In genomic region chrX:54496517-54496852, GRCh38 we compare ENCODE assay signal across 8 cellular contexts. TPM values are rescaled to one million over a fixed set of nuclear protein-coding genes. Genes with fewer than 3 reads are reported as not detected.
A peak's percentile ranks its signal among the peaks of the same experiment; 100 is the strongest.
DNase-seq lines count a peak whose midpoint lies in the region; TF ChIP-seq lines count a peak whose summit lies in the region.

No MANE protein-coding gene starts in this region.

- peaks cover 10 to 18% of the 10 kb centered on the region in 2 donors for H3K27me3 Mint-ChIP-seq in CD4-positive, alpha-beta memory T cell

- H3K9me3 ChIP-seq in CD4-positive, alpha-beta memory T cell (ENCODE audit: control insufficient read depth in 1 of 2, low read length in 2 of 2) = no peaks in the 10 kb centered on the region
- H3K9me3 ChIP-seq in PC-9 (ENCODE audit: insufficient read depth, low read depth) (no peaks in the 10 kb centered on the region), parathyroid adenoma (ENCODE audit: control insufficient read depth, low read length) (no peaks in the 10 kb centered on the region)

- no TSS peak for BruUV-seq in PC-9 (replicated peaks; lab: Mats Ljungman, UMichigan)

- H3F3A ChIP-seq in PC-9 (ENCODE audit: insufficient read depth, low read depth) = peaks cover 4% of the 10 kb centered on the region; the same call in 1 of the 2 replicates

- H3K4me1 Mint-ChIP-seq in CD4-positive, alpha-beta memory T cell = peaks cover 0 to 6% (median 1%) of the 10 kb centered on the region in 4 donors

- peak overlapping the region in 7 of 8 donors; percentile 49 to 77 (median 73) for H3K4me3 Mint-ChIP-seq in CD4-positive, alpha-beta memory T cell

- H3K9ac ChIP-seq in parathyroid adenoma = no peak overlapping the region

- no peaks in the 10 kb centered on the region for H3K79me2 ChIP-seq in PC-9 (ENCODE audit: low read depth)
- H3K79me2 ChIP-seq in parathyroid adenoma = peaks cover 9% of the 10 kb centered on the region

- H3K27me3 ChIP-seq in CD4-positive, alpha-beta memory T cell (ENCODE audit: insufficient read depth, low read length) = no peaks in the 10 kb centered on the region
- H3K27me3 ChIP-seq in PC-9 (ENCODE audit: insufficient read depth, low read depth) (no peaks in the 10 kb centered on the region), parathyroid adenoma (ENCODE audit: control insufficient read depth, insufficient read depth, low read length) (no peaks in the 10 kb centered on the region)

- no peaks in the 10 kb centered on the region for H4K20me1 ChIP-seq in PC-9 (ENCODE audit: insufficient read depth)

- H3K27ac Mint-ChIP-seq in CD4-positive, alpha-beta memory T cell = no peak overlapping the region

- H3K27ac ChIP-seq in CD4-positive, alpha-beta memory T cell (ENCODE audit: low read depth, low read length) = no peak overlapping the region
- H3K27ac ChIP-seq in PC-9 = no peak overlapping the region
- H3K27ac ChIP-seq in parathyroid adenoma = peak overlapping the region; percentile 59

- H2AFZ ChIP-seq in PC-9 (peak overlapping the region; percentile 83; the same call in 1 of the 2 replicates), parathyroid adenoma (peak overlapping the region; percentile 84)

- H3K4me2 ChIP-seq in PC-9 (peak overlapping the region; percentile 81), parathyroid adenoma (ENCODE audit: low read length) (peak overlapping the region; percentile 65)

- CTCF ChIA-PET in CD4-positive, alpha-beta memory T cell (lab: Charles Lee; ENCODE audit: partially characterized antibody) = no interaction called here
- CTCF ChIA-PET in PC-9 (lab: Charles Lee) = no interaction called here

- POLR2A ChIA-PET in CD4-positive, alpha-beta memory T cell (lab: Charles Lee; ENCODE audit: partially characterized antibody) = no interaction called here
- POLR2A ChIA-PET in PC-9 (lab: Charles Lee; ENCODE audit: unreplicated experiment) = no interaction called here

- H3K4me1 ChIP-seq in CD4-positive, alpha-beta memory T cell (ENCODE audit: insufficient read depth, low read length) = no peaks in the 10 kb centered on the region
- H3K4me1 ChIP-seq in PC-9 (replicated peaks; ENCODE audit: insufficient read depth) (peaks cover 4% of the 10 kb centered on the region; the same call in 1 of the 2 replicates), parathyroid adenoma (peaks cover 3% of the 10 kb centered on the region)

- no peak for DNase-seq in CD4-positive, alpha-beta memory T cell
- no peak for DNase-seq in PC-9
- DNase-seq in epithelial cell of esophagus (ENCODE audit: low read depth) = no peak
- no peak for DNase-seq in stimulated activated naive CD4-positive, alpha-beta T cell (lab: John Stamatoyannopoulos, UW)
- DNase-seq in NCI-H1436 treated with DMSO at 0.1 percent for 48 hours (lab: John Stamatoyannopoulos, UW) = no peak
- no peak for DNase-seq in NCI-H524 (lab: John Stamatoyannopoulos, UW)
- DNase-seq in T1000 (lab: John Stamatoyannopoulos, UW) = no peak

- H3K36me3 Mint-ChIP-seq in CD4-positive, alpha-beta memory T cell = no peaks in the 10 kb centered on the region

- no peak overlapping the region for H3K4me3 ChIP-seq in CD4-positive, alpha-beta memory T cell (ENCODE audit: low read length in 2 of 2)
- peak overlapping the region; percentile 64 for H3K4me3 ChIP-seq in PC-9
- H3K4me3 ChIP-seq in epithelial cell of esophagus (ENCODE audit: low read length) = peak overlapping the region; percentile 53
- no peak overlapping the region for H3K4me3 ChIP-seq in parathyroid adenoma (ENCODE audit: low read depth, low read length)

- intact Hi-C loops in CD4-positive, alpha-beta memory T cell (cut with micrococcal nuclease) = no loop called here
- intact Hi-C loops in PC-9 (cut with micrococcal nuclease; ENCODE audit: unreplicated experiment) = no loop called here

- no peaks in the 10 kb centered on the region for H3K36me3 ChIP-seq in CD4-positive, alpha-beta memory T cell (ENCODE audit: insufficient read depth, low read length)
- H3K36me3 ChIP-seq in PC-9 (ENCODE audit: low read depth) (no peaks in the 10 kb centered on the region), parathyroid adenoma (ENCODE audit: control insufficient read depth, insufficient read depth, low read length) (no peaks in the 10 kb centered on the region)

- H3K9me3 Mint-ChIP-seq in CD4-positive, alpha-beta memory T cell = peaks cover 0 to 1% (median 0%) of the 10 kb centered on the region in 8 donors

- TF ChIP-seq CTCF in PC-9 (conservative IDR thresholded peaks at IDR 0.05) (no peak), epithelial cell of esophagus (IDR thresholded peaks at IDR 0.05; ENCODE audit: insufficient read depth, low read depth, low read length, missing control alignments) (no peak), parathyroid adenoma (IDR thresholded peaks at IDR 0.05) (no peak)

- H3K9me2 ChIP-seq in PC-9 (ENCODE audit: insufficient read depth) = no peaks in the 10 kb centered on the region

RNA-seq across cellular contexts. Expression of gene FGD1, which starts 0.5 kb away (rescaled TPM):
- under 1 TPM in 1 of 2 experiments, not detected in 1; 0.11 TPM for total RNA-seq in CD4-positive, alpha-beta memory T cell
- polyA plus RNA-seq in CD4-positive, alpha-beta memory T cell = 1 to 10 TPM in 1 of 2 donors, under 1 TPM in 1; 0.80 to 1.2 TPM
- 20.3 and 23.5 TPM in 2 replicates for total RNA-seq in PC-9 (2021)

RNA-seq across cellular contexts. Expression of gene GNL3L, which starts 33.5 kb away (rescaled TPM):
- 10 to 100 TPM; 41.7 to 45.1 TPM for total RNA-seq in CD4-positive, alpha-beta memory T cell
- polyA plus RNA-seq in CD4-positive, alpha-beta memory T cell = 10 to 100 TPM; 22.8 to 34.7 TPM
- 61.4 and 77.4 TPM in 2 replicates for total RNA-seq in PC-9 (2021)

RNA-seq across cellular contexts. Expression of gene TSR2, which starts 56.3 kb away (rescaled TPM):
- total RNA-seq in CD4-positive, alpha-beta memory T cell = 10 to 100 TPM; 39.2 to 42.1 TPM
- 10 to 100 TPM; 65.8 to 78.1 TPM for polyA plus RNA-seq in CD4-positive, alpha-beta memory T cell
- 53.0 and 56.9 TPM in 2 replicates for total RNA-seq in PC-9 (2021)

Comparison
In these comparisons a context has a peak if more than half of its experiments do, and no peak if none do; other contexts are left out.
1. H3K4me3 ChIP-seq: peak in PC-9 (single experiment) and epithelial cell of esophagus (single experiment); none in CD4-positive, alpha-beta memory T cell (0 of 2) and parathyroid adenoma (single experiment).
2. RNA of gene FGD1, which starts 0.5 kb away (total RNA-seq): 20.3 to 23.5 TPM in PC-9; 0.11 TPM in CD4-positive, alpha-beta memory T cell; every median in the first group is over 10 times any median in the second.